ENCODE assay signal across 19 cellular contexts in the genomic region with DNA sequence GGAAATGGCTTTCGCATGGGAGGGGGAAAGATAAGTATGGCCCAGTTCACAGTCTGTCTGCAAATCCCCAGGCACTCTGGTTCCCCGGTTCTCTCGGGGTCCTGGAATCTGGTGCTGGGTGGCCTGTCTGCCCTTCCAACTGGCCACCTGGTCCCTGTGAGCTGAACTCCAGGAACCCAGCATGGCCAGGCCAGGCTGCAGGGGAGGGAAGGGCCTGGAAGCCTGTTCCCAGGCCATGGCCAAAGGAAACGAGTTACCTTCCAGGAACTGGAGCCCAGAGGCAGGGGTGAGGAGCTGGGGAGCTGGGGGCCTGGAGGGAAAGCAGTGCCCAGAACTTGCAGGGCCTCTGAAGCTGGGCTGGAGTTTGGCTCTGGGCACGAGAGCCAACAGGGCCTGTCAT. TPM values are rescaled to one million over a fixed set of nuclear protein-coding genes. Genes with fewer than 3 reads are reported as not detected.
DNase-seq lines count a peak whose midpoint lies in the region; ATAC-seq and TF ChIP-seq lines count a peak whose summit lies in the region.
"Had no signal": no experiment of that assay in that cellular context is flagged by ENCODE, and none has a peak within 500 bp of the region (broad histone marks: within the 10 kb centered on the region; RNA-seq: fewer than 3 reads in every experiment).

No MANE protein-coding gene starts in this region.

- peaks cover 5% of the 10 kb centered on the region for H3K27me3 Mint-ChIP-seq in nephron (ENCODE audit: low read depth)

- peak; percentile 39 to 70 (median 54) for DNase-seq in heart left ventricle
- peak; percentile 28 for DNase-seq in upper lobe of right lung
- DNase-seq in T1000 (lab: John Stamatoyannopoulos, UW): no peak
- DNase-seq in activated CD8-positive, alpha-beta memory T cell treated with anti-CD3 and anti-CD28 coated beads, Interleukin-2, amount 50 U/mL, for 48 hours: no peak
- DNase-seq in iPS-NIHi11 (ENCODE audit: low spot score): no peak
- DNase-seq: BE2C, GOT3, HFFc6, KBM-7, MG63, NCI-H1092 treated with DMSO at 0.1 percent for 48 hours, NCI-H1694, NCI-H774, SIG-M5 had no signal

- H3K9me3 Mint-ChIP-seq in nephron: peaks cover 12% of the 10 kb centered on the region

- H3K9me3 ChIP-seq in SU-DHL-6 (ENCODE audit: insufficient read depth, low read length) (no peaks in the 10 kb centered on the region), heart left ventricle (peaks cover 0 to 11% (median 0%) of the 10 kb centered on the region in 12 donors), upper lobe of right lung (no peaks in the 10 kb centered on the region)

- H3K27ac ChIP-seq in SU-DHL-6 (ENCODE audit: low read depth, low read length) (peak overlapping the region; percentile 72), heart left ventricle (peak overlapping the region in 4 of 12 donors; percentile 10 to 72 (median 52)), upper lobe of right lung (no peak overlapping the region)
- H3K27ac ChIP-seq: HL-60 had no signal

- H3K79me2 ChIP-seq in SU-DHL-6 (ENCODE audit: insufficient read depth, low read length): peaks cover 9% of the 10 kb centered on the region; the same call in 1 of the 2 replicates

- H2AFZ ChIP-seq in SU-DHL-6 (ENCODE audit: low read depth, low read length, severe bottlenecking): no peak overlapping the region

- H3K4me1 ChIP-seq in heart left ventricle: peaks cover 0 to 20% (median 6%) of the 10 kb centered on the region in 12 donors
- no peaks in the 10 kb centered on the region for H3K4me1 ChIP-seq in upper lobe of right lung
- H3K4me1 ChIP-seq: BE2C had no signal

- H3K4me3 ChIP-seq in SU-DHL-6 (ENCODE audit: insufficient read depth, low read length, poor library complexity, severe bottlenecking) (peak overlapping the region; percentile 45), heart left ventricle (no peak overlapping the region), upper lobe of right lung (no peak overlapping the region)
- H3K4me3 ChIP-seq: MG63 had no signal

- TF ChIP-seq CTCF in SU-DHL-6 (IDR thresholded peaks at IDR 0.05; ENCODE audit: insufficient read depth, low read length, poor library complexity, severe bottlenecking): no peak
- no peak for TF ChIP-seq CTCF in heart left ventricle (IDR thresholded peaks at IDR 0.05)
- no peak for TF ChIP-seq CTCF in nephron (IDR thresholded peaks at IDR 0.05; ENCODE audit: unreplicated experiment in 3 of 3)
- no peak for TF ChIP-seq CTCF in upper lobe of right lung (IDR thresholded peaks at IDR 0.05)

- ATAC-seq in heart left ventricle (peak; percentile 47 to 77 (median 58)), upper lobe of right lung (no peak)
- ATAC-seq: Panc1 had no signal

- 48 to 55% (median 50%) methylated on average over 4 to 5 of the region's 5 CpGs for WGBS in heart left ventricle, 4 donors

- peak overlapping the region; percentile 64 for H3K4me2 ChIP-seq in SU-DHL-6 (ENCODE audit: low read depth, low read length, poor library complexity, severe bottlenecking)

- H3K4me1 Mint-ChIP-seq in nephron: peaks cover 56% of the 10 kb centered on the region

- peak overlapping the region; percentile 57 for H3K9ac ChIP-seq in SU-DHL-6 (ENCODE audit: low read length)

- no peaks in the 10 kb centered on the region for H3K9me2 ChIP-seq in SU-DHL-6 (replicated peaks; ENCODE audit: insufficient read depth, low read length)

- H4K20me1 ChIP-seq in SU-DHL-6 (ENCODE audit: low read depth, low read length): no peaks in the 10 kb centered on the region

- no peak overlapping the region for H3K4me3 Mint-ChIP-seq in nephron
- H3K4me3 Mint-ChIP-seq: HFFc6 had no signal

- peak overlapping the region; percentile 38 to 95 (median 54) for H3K27ac Mint-ChIP-seq in nephron
- H3K27ac Mint-ChIP-seq: HFFc6 had no signal

- no peak for TF ChIP-seq POLR2A in heart left ventricle (IDR thresholded peaks at IDR 0.05)

- peaks cover 9% of the 10 kb centered on the region for H3F3A ChIP-seq in SU-DHL-6 (ENCODE audit: insufficient read depth)

- intact Hi-C loops in heart left ventricle (cut with DNase I) (no loop called here), upper lobe of right lung (cut with DNase I) (no loop called here)

- peaks cover 4% of the 10 kb centered on the region for H3K36me3 Mint-ChIP-seq in nephron (ENCODE audit: low read depth)

- 0 out of 2 replicates have a peak, but pooled peaks cover 7% of the 10 kb centered on the region for H3K36me3 ChIP-seq in SU-DHL-6 (ENCODE audit: low read length)
- no peaks in the 10 kb centered on the region for H3K36me3 ChIP-seq in heart left ventricle
- no peaks in the 10 kb centered on the region for H3K36me3 ChIP-seq in upper lobe of right lung
- H3K36me3 ChIP-seq: BE2C, MG63 had no signal

- no peaks in the 10 kb centered on the region for H3K27me3 ChIP-seq in SU-DHL-6 (ENCODE audit: low read length)
- no peaks in the 10 kb centered on the region for H3K27me3 ChIP-seq in heart left ventricle
- no peaks in the 10 kb centered on the region for H3K27me3 ChIP-seq in upper lobe of right lung
- H3K27me3 ChIP-seq: BE2C, MG63 had no signal

RNA-seq across cellular contexts. Expression of a gene that starts 19.1 kb away (rescaled TPM):
- total RNA-seq in heart left ventricle (under 1 TPM in 7 of 9 donors, not detected in 2; 0.07 to 0.19 (median 0.12) TPM), upper lobe of right lung (not detected)
- polyA plus RNA-seq in heart left ventricle: under 1 TPM in 1 of 2 donors, not detected in 1; 0.08 TPM
- total RNA-seq: NCI-H460 had no signal

RNA-seq across cellular contexts. Expression of a gene that starts 23.5 kb away (rescaled TPM):
- 10 to 100 TPM in 3 of 9 donors, 1 to 10 TPM in 6; 2.1 to 12.1 (median 9.3) TPM for total RNA-seq in heart left ventricle
- 1 to 10 TPM; 3.2 to 6.0 TPM for polyA plus RNA-seq in heart left ventricle
- 1.8 TPM for total RNA-seq in upper lobe of right lung
- total RNA-seq: NCI-H460 had no signal

RNA-seq across cellular contexts. Expression of a gene that starts 34.5 kb away (rescaled TPM):
- total RNA-seq in heart left ventricle (10 to 100 TPM; 13.6 to 30.6 (median 24.7) TPM), upper lobe of right lung (8.9 TPM)
- polyA plus RNA-seq in heart left ventricle: 10 to 100 TPM; 17.8 to 19.0 TPM
- total RNA-seq: NCI-H460 had no signal

RNA-seq across cellular contexts. Expression of a gene that starts 47.8 kb away (rescaled TPM):
- 1 to 10 TPM in 2 of 9 donors, under 1 TPM in 7; 0.38 to 1.1 (median 0.69) TPM for total RNA-seq in heart left ventricle
- under 1 TPM; 0.27 to 0.69 TPM for polyA plus RNA-seq in heart left ventricle
- total RNA-seq in upper lobe of right lung: 1.9 TPM
- total RNA-seq: NCI-H460 had no signal

Comparison
In these comparisons a context has a peak if more than half of its experiments do, and no peak if none do; other contexts are left out.
1. DNase-seq: peak in heart left ventricle (5 of 5) and upper lobe of right lung (single experiment); none in T1000 (single experiment), activated CD8-positive, alpha-beta memory T cell treated with anti-CD3 and anti-CD28 coated beads, Interleukin-2, amount 50 U/mL, for 48 hours (single experiment) and iPS-NIHi11 (single experiment).